12 cellular contexts compared by ENCODE assay signal in genomic region chr11:116072776-116073175, GRCh38.
DNase-seq lines count a peak whose midpoint lies in the region; ATAC-seq and TF ChIP-seq lines count a peak whose summit lies in the region.
"Had no signal": no experiment of that assay in that cellular context is flagged by ENCODE, and none has a peak within 500 bp of the region (broad histone marks: within the 10 kb centered on the region; RNA-seq: fewer than 3 reads in every experiment).

No MANE protein-coding gene starts in this region.

- H3K4me3 ChIP-seq in epithelial cell of proximal tubule (ENCODE audit: low read depth, low read length), result no peak overlapping the region
- H3K4me3 ChIP-seq in vagina, result no peak overlapping the region
- H3K4me3 ChIP-seq: left ventricle myocardium inferior, SJCRH30 had no signal

- TF ChIP-seq CTCF in activated CD8-positive, alpha-beta T cell treated with anti-CD3 and anti-CD28 coated beads for 36 hours (IDR thresholded peaks at IDR 0.05), result peak; percentile 11
- TF ChIP-seq CTCF in epithelial cell of proximal tubule (conservative IDR thresholded peaks at IDR 0.05; ENCODE audit: low read depth, low read length), result peak; percentile 23
- no peak for TF ChIP-seq CTCF in vagina (IDR thresholded peaks at IDR 0.05)

- CTCF ChIA-PET in activated CD8-positive, alpha-beta T cell treated with anti-CD3 and anti-CD28 coated beads for 36 hours (lab: Charles Lee), result no interaction called here
- CTCF ChIA-PET in activated CD8-positive, alpha-beta T cell treated with anti-CD3 and anti-CD28 coated beads, Interleukin-2, amount 10 ng/mL, durations not matched to agents 7 days and 5 days (lab: Charles Lee), result no interaction called here

- ATAC-seq in activated CD8-positive, alpha-beta T cell treated with anti-CD3 and anti-CD28 coated beads for 36 hours, result no peak
- no peak for ATAC-seq in activated CD8-positive, alpha-beta T cell treated with anti-CD3 and anti-CD28 coated beads, Interleukin-2, amount 10 ng/mL, durations not matched to agents 7 days and 5 days
- ATAC-seq in HG03457 (IDR thresholded peaks at IDR 0.05; ENCODE audit: unreplicated experiment), result no peak

- TF ChIP-seq POLR2A in vagina (IDR thresholded peaks at IDR 0.05), result no peak

- H3K36me3 ChIP-seq in vagina, result no peaks in the 10 kb centered on the region
- H3K36me3 ChIP-seq: left ventricle myocardium inferior, SJCRH30 had no signal

- no peaks in the 10 kb centered on the region for H3K9me3 Mint-ChIP-seq in activated CD8-positive, alpha-beta T cell treated with anti-CD3 and anti-CD28 coated beads for 36 hours
- no peaks in the 10 kb centered on the region for H3K9me3 Mint-ChIP-seq in activated CD8-positive, alpha-beta T cell treated with anti-CD3 and anti-CD28 coated beads, Interleukin-2, amount 10 ng/mL, durations not matched to agents 7 days and 5 days (ENCODE audit: insufficient read depth)
- H3K9me3 Mint-ChIP-seq: activated T-cell treated with anti-CD3 and anti-CD28 coated beads, Interleukin-2, amount 50 U/mL, for 24 hours had no signal

- H3K27ac ChIP-seq in vagina, result no peak overlapping the region
- H3K27ac ChIP-seq: left ventricle myocardium inferior, SJCRH30 had no signal

- intact Hi-C loops in activated CD8-positive, alpha-beta T cell treated with anti-CD3 and anti-CD28 coated beads for 36 hours (cut with micrococcal nuclease), result no loop called here
- intact Hi-C loops in vagina (cut with DNase I), result no loop called here

- peak; percentile 6 for DNase-seq in activated CD8-positive, alpha-beta T cell treated with anti-CD3 and anti-CD28 coated beads for 36 hours
- DNase-seq in activated CD8-positive, alpha-beta T cell treated with anti-CD3 and anti-CD28 coated beads, Interleukin-2, amount 10 ng/mL, durations not matched to agents 7 days and 5 days, result no peak
- peak; percentile 41 for DNase-seq in NCI-H146 (lab: John Stamatoyannopoulos, UW)
- DNase-seq in epithelial cell of proximal tubule (ENCODE audit: low read depth), result no peak
- DNase-seq in vagina (ENCODE audit: extremely low spot score in 2 of 2), result no peak
- DNase-seq in G401 (ENCODE audit: low spot score), result no peak
- DNase-seq in stimulated activated CD4-positive, alpha-beta T cell treated with anti-CD3 and anti-CD28 coated beads, Interleukin-4, amount 100 ng/mL, for 4 hours, result no peak
- DNase-seq: activated T-cell treated with anti-CD3 and anti-CD28 coated beads, Interleukin-2, amount 50 U/mL, for 24 hours; effector CD4-positive, alpha-beta T cell; left ventricle myocardium inferior; SJCRH30 had no signal

- in situ Hi-C loops in G401 (cut with HindIII; ENCODE audit: low sequenced_read_pairs), result no loop called here

- H3K27ac Mint-ChIP-seq in activated CD8-positive, alpha-beta T cell treated with anti-CD3 and anti-CD28 coated beads for 36 hours, result no peak overlapping the region
- no peak overlapping the region for H3K27ac Mint-ChIP-seq in activated CD8-positive, alpha-beta T cell treated with anti-CD3 and anti-CD28 coated beads, Interleukin-2, amount 10 ng/mL, durations not matched to agents 7 days and 5 days
- H3K27ac Mint-ChIP-seq: activated T-cell treated with anti-CD3 and anti-CD28 coated beads, Interleukin-2, amount 50 U/mL, for 24 hours had no signal

- peaks cover 2% of the 10 kb centered on the region for H3K27me3 Mint-ChIP-seq in activated CD8-positive, alpha-beta T cell treated with anti-CD3 and anti-CD28 coated beads for 36 hours
- no peaks in the 10 kb centered on the region for H3K27me3 Mint-ChIP-seq in activated CD8-positive, alpha-beta T cell treated with anti-CD3 and anti-CD28 coated beads, Interleukin-2, amount 10 ng/mL, durations not matched to agents 7 days and 5 days (ENCODE audit: low read depth)

- H3K4me3 Mint-ChIP-seq in activated CD8-positive, alpha-beta T cell treated with anti-CD3 and anti-CD28 coated beads for 36 hours, result no peak overlapping the region
- no peak overlapping the region for H3K4me3 Mint-ChIP-seq in activated CD8-positive, alpha-beta T cell treated with anti-CD3 and anti-CD28 coated beads, Interleukin-2, amount 10 ng/mL, durations not matched to agents 7 days and 5 days
- H3K4me3 Mint-ChIP-seq: activated T-cell treated with anti-CD3 and anti-CD28 coated beads, Interleukin-2, amount 50 U/mL, for 24 hours had no signal

- H3K9me3 ChIP-seq in vagina, result no peaks in the 10 kb centered on the region
- H3K9me3 ChIP-seq: left ventricle myocardium inferior, SJCRH30 had no signal

- H3K4me1 ChIP-seq in vagina, result no peaks in the 10 kb centered on the region
- H3K4me1 ChIP-seq: SJCRH30 had no signal

- H3K4me1 Mint-ChIP-seq in activated CD8-positive, alpha-beta T cell treated with anti-CD3 and anti-CD28 coated beads for 36 hours (ENCODE audit: low read depth), result no peaks in the 10 kb centered on the region
- no peaks in the 10 kb centered on the region for H3K4me1 Mint-ChIP-seq in activated CD8-positive, alpha-beta T cell treated with anti-CD3 and anti-CD28 coated beads, Interleukin-2, amount 10 ng/mL, durations not matched to agents 7 days and 5 days (ENCODE audit: low read depth)

- POLR2A ChIA-PET in activated CD8-positive, alpha-beta T cell treated with anti-CD3 and anti-CD28 coated beads for 36 hours (lab: Charles Lee), result no interaction called here
- POLR2A ChIA-PET in activated CD8-positive, alpha-beta T cell treated with anti-CD3 and anti-CD28 coated beads, Interleukin-2, amount 10 ng/mL, durations not matched to agents 7 days and 5 days (lab: Charles Lee), result no interaction called here

- no peaks in the 10 kb centered on the region for H3K36me3 Mint-ChIP-seq in activated CD8-positive, alpha-beta T cell treated with anti-CD3 and anti-CD28 coated beads for 36 hours (ENCODE audit: low read depth)
- no peaks in the 10 kb centered on the region for H3K36me3 Mint-ChIP-seq in activated CD8-positive, alpha-beta T cell treated with anti-CD3 and anti-CD28 coated beads, Interleukin-2, amount 10 ng/mL, durations not matched to agents 7 days and 5 days (ENCODE audit: low read depth)

- H3K27me3 ChIP-seq in vagina, result no peaks in the 10 kb centered on the region
- H3K27me3 ChIP-seq: SJCRH30 had no signal

Comparison
In these comparisons a context has a peak if more than half of its experiments do, and no peak if none do; other contexts are left out.
1. DNase-seq: peak in activated CD8-positive, alpha-beta T cell treated with anti-CD3 and anti-CD28 coated beads for 36 hours (single experiment) and NCI-H146 (single experiment); none in activated CD8-positive, alpha-beta T cell treated with anti-CD3 and anti-CD28 coated beads, Interleukin-2, amount 10 ng/mL, durations not matched to agents 7 days and 5 days (single experiment), epithelial cell of proximal tubule (single experiment), vagina (0 of 2), G401 (single experiment) and stimulated activated CD4-positive, alpha-beta T cell treated with anti-CD3 and anti-CD28 coated beads, Interleukin-4, amount 100 ng/mL, for 4 hours (0 of 2).
2. CTCF ChIP-seq: peak in activated CD8-positive, alpha-beta T cell treated with anti-CD3 and anti-CD28 coated beads for 36 hours (single experiment) and epithelial cell of proximal tubule (single experiment); none in vagina (0 of 3).